15 cellular contexts compared by ENCODE assay signal in genomic region chr13:59409211-59409610, GRCh38.
A peak's percentile ranks its signal among the peaks of the same experiment; 100 is the strongest.
DNase-seq lines count a peak whose midpoint lies in the region; FAIRE-seq and TF ChIP-seq lines count a peak whose summit lies in the region.
"Had no signal": no experiment of that assay in that cellular context is flagged by ENCODE, and none has a peak within 500 bp of the region (broad histone marks: within the 10 kb centered on the region; RNA-seq: fewer than 3 reads in every experiment).

No MANE protein-coding gene starts in this region.

- peak; percentile 13 to 51 for DNase-seq in NCI-H2081 (lab: John Stamatoyannopoulos, UW)
- DNase-seq in NCI-H2081 treated with DMSO at 0.1 percent for 48 hours (lab: John Stamatoyannopoulos, UW), result no peak
- peak; percentile 41 for DNase-seq in astrocyte of the cerebellum (ENCODE audit: low read depth)
- peak; percentile 76 for DNase-seq in spleen
- no peak for DNase-seq in T-helper 1 cell
- no peak for DNase-seq in GM20000 (ENCODE audit: low spot score)
- no peak for DNase-seq in urothelium cell line (ENCODE audit: low spot score)
- DNase-seq: cortex of kidney; GDM1; HCEC 1CT; natural killer cell; Peyer's patch; stimulated activated CD4-positive, alpha-beta T cell treated with anti-CD3 and anti-CD28 coated beads, Interleukin-2, amount 100 ng/mL, for 24 hours had no signal

- H3K27me3 ChIP-seq in iPS-18a (ENCODE audit: control insufficient read depth, insufficient read depth, low read length) (no peaks in the 10 kb centered on the region), spleen (replicated peaks in 1 of 7) (no peaks in the 10 kb centered on the region)
- H3K27me3 ChIP-seq: Peyer's patch had no signal

- peaks cover 32% of the 10 kb centered on the region for H3K4me1 ChIP-seq in iPS-18a (ENCODE audit: control insufficient read depth, low read depth, low read length)
- peaks cover 0 to 9% (median 8%) of the 10 kb centered on the region in 6 donors for H3K4me1 ChIP-seq in spleen
- H3K4me1 ChIP-seq: A549, Peyer's patch had no signal

- no peak for TF ChIP-seq POLR2A in spleen (IDR thresholded peaks at IDR 0.05)

- intact Hi-C loops in spleen (cut with DNase I; ENCODE audit: low total_unique reads), result no loop called here

- TF ChIP-seq CTCF in astrocyte of the cerebellum (IDR thresholded peaks at IDR 0.05; ENCODE audit: low read depth, low read length, missing control alignments) (no peak), spleen (IDR thresholded peaks at IDR 0.05 in 8 of 11, conservative IDR thresholded peaks at IDR 0.05 in 3 of 11) (no peak), GM20000 (IDR thresholded peaks at IDR 0.05; ENCODE audit: extremely low read depth, missing control alignments) (no peak)

- H3K9ac ChIP-seq in iPS-18a (ENCODE audit: low read length), result peak overlapping the region; percentile 18

- in situ Hi-C loops in astrocyte of the cerebellum (cut with HindIII; ENCODE audit: low sequenced_read_pairs), result no loop called here

- 29 to 58% (median 39%) methylated on average over 2 of the region's 2 CpGs for WGBS in spleen, 5 donors

- no peaks in the 10 kb centered on the region for H3K36me3 ChIP-seq in iPS-18a (ENCODE audit: control insufficient read depth, low read depth, low read length)
- no peaks in the 10 kb centered on the region for H3K36me3 ChIP-seq in spleen
- H3K36me3 ChIP-seq: Peyer's patch had no signal

- H3K9me3 ChIP-seq in iPS-18a (ENCODE audit: control insufficient read depth, low read depth, low read length) (peaks cover 11% of the 10 kb centered on the region), spleen (peaks cover 0 to 36% (median 26%) of the 10 kb centered on the region in 8 donors)
- H3K9me3 ChIP-seq: A549, Peyer's patch had no signal

- FAIRE-seq in urothelium cell line (lab: Jason Lieb, UNC), result no peak
- FAIRE-seq: A549 had no signal

- H3K4me3 ChIP-seq in astrocyte of the cerebellum (ENCODE audit: low read depth, low read length) (no peak overlapping the region), iPS-18a (ENCODE audit: low read length) (no peak overlapping the region), spleen (no peak overlapping the region)
- H3K4me3 ChIP-seq: A549, Peyer's patch had no signal

- H3K27ac ChIP-seq in iPS-18a (ENCODE audit: low read length), result peak overlapping the region; percentile 59
- H3K27ac ChIP-seq in spleen, result peak overlapping the region in 6 of 8 donors; percentile 14 to 51 (median 32)
- H3K27ac ChIP-seq: A549, Peyer's patch had no signal

Comparison
In these comparisons a context has a peak if more than half of its experiments do, and no peak if none do; other contexts are left out.
1. DNase-seq: peak in NCI-H2081 (2 of 2), astrocyte of the cerebellum (single experiment) and spleen (single experiment); none in NCI-H2081 treated with DMSO at 0.1 percent for 48 hours (single experiment), T-helper 1 cell (0 of 5), GM20000 (single experiment) and urothelium cell line (single experiment).